ENCODE assay signal across 22 cellular contexts in genomic region chr10:14116837-14117236, GRCh38.
"Had no signal": no experiment of that assay in that cellular context is flagged by ENCODE, and none has a peak within 500 bp of the region (broad histone marks: within the 10 kb centered on the region; RNA-seq: fewer than 3 reads in every experiment).

No MANE protein-coding gene starts in this region.

- H3K36me3 ChIP-seq: MG63 had no signal

- H3K4me2 ChIP-seq: SK-N-SH had no signal

- H3K27ac ChIP-seq: RWPE1 had no signal

- H3K27me3 ChIP-seq: MG63 had no signal

- H3K9me3 ChIP-seq: MG63, SK-N-SH had no signal

- ATAC-seq: Panc1, PC-3 had no signal

- H3K9ac ChIP-seq: SK-N-SH had no signal

- DNase-seq: KBM-7; MG63; NCI-H1092; NCI-H1105 treated with DMSO at 0.1 percent for 48 hours; NCI-H1417 treated with DMSO at 0.1 percent for 48 hours; NCI-H146; NCI-H1694 treated with DMSO at 0.1 percent for 48 hours; NCI-H1930; NCI-H2081; NCI-H2107; NCI-H2227 treated with DMSO at 0.1 percent for 48 hours; NCI-H510A; NCI-H524 treated with DMSO at 0.1 percent for 48 hours; NCI-H69; NCI-H774; NK-92 treated with Interleukin-12 subunit alpha and Interleukin-12 subunit beta, amount 100 ng/mL, for 24 hours; PC-3; SHP77; SK-N-SH; SW 1271 had no signal

- H3K4me3 ChIP-seq: MG63 had no signal
